In the genomic region with DNA sequence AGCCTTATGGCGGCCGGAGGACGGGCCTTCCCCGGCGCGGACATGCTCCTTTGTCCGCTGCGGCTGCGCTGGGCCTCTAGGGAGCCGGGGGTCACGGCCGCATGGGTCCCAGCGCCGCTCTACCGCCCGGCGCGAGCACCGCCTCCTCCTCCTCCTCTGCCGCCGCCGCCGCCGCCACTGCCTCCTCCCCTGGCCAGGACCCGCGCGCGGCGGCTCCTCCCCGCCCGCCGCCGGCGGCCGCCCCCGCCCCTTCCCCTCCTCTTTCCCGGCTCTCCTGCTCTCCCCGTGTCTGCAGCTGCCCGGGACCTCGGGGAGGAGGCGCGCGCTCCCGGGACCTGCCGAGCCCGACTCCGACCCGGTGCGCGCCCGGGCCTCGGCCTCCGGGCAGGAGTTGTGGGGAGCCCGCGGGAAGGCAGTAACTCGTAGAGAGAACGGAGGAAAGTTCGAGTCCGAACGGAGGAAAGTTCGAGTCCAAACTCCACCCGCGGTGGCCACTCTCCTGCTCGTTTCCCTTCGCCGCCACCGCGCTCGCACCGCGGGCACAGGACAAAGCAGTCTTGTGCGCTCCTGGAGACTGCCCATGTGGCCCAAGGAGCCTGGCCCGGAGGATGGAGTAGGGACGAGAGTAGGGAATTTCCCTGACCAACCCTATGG, we compare ENCODE assay signal across 9 cellular contexts. TPM values are rescaled to one million over a fixed set of nuclear protein-coding genes. Genes with fewer than 3 reads are reported as not detected.
DNase-seq lines count a peak whose midpoint lies in the region; ATAC-seq, FAIRE-seq and TF ChIP-seq lines count a peak whose summit lies in the region.
"Had no signal": no experiment of that assay in that cellular context is flagged by ENCODE, and none has a peak within 500 bp of the region (broad histone marks: within the 10 kb centered on the region; RNA-seq: fewer than 3 reads in every experiment).

A gene with protein sequence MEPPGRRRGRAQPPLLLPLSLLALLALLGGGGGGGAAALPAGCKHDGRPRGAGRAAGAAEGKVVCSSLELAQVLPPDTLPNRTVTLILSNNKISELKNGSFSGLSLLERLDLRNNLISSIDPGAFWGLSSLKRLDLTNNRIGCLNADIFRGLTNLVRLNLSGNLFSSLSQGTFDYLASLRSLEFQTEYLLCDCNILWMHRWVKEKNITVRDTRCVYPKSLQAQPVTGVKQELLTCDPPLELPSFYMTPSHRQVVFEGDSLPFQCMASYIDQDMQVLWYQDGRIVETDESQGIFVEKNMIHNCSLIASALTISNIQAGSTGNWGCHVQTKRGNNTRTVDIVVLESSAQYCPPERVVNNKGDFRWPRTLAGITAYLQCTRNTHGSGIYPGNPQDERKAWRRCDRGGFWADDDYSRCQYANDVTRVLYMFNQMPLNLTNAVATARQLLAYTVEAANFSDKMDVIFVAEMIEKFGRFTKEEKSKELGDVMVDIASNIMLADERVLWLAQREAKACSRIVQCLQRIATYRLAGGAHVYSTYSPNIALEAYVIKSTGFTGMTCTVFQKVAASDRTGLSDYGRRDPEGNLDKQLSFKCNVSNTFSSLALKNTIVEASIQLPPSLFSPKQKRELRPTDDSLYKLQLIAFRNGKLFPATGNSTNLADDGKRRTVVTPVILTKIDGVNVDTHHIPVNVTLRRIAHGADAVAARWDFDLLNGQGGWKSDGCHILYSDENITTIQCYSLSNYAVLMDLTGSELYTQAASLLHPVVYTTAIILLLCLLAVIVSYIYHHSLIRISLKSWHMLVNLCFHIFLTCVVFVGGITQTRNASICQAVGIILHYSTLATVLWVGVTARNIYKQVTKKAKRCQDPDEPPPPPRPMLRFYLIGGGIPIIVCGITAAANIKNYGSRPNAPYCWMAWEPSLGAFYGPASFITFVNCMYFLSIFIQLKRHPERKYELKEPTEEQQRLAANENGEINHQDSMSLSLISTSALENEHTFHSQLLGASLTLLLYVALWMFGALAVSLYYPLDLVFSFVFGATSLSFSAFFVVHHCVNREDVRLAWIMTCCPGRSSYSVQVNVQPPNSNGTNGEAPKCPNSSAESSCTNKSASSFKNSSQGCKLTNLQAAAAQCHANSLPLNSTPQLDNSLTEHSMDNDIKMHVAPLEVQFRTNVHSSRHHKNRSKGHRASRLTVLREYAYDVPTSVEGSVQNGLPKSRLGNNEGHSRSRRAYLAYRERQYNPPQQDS (N-terminal part only) (minus strand): TSS at position 179 of the 654 bp plus-strand sequence. CDS start 282 bp downstream, outside the sequence.

- intact Hi-C loops in left ventricle myocardium superior (cut with micrococcal nuclease) (no loop called here), posterior cingulate gyrus (cut with DNase I) (no loop called here)

- ATAC-seq in HG03442 (IDR thresholded peaks at IDR 0.05; ENCODE audit: unreplicated experiment): peak; percentile 67
- peak; percentile 95 for ATAC-seq in left ventricle myocardium superior
- no peak for ATAC-seq in GM21381 (IDR thresholded peaks at IDR 0.05; ENCODE audit: unreplicated experiment)

- TF ChIP-seq POLR2A in GM12892 (IDR thresholded peaks at IDR 0.05; ENCODE audit: low read depth, low read length): no peak

- DNase-seq in GM12892 (ENCODE audit: insufficient read length): peak; percentile 39
- peak in 54 of 58 donors; percentile 8 to 70 (median 46) for DNase-seq in anterior cingulate cortex (lab: John Stamatoyannopoulos, UW)
- DNase-seq in left ventricle myocardium superior: peak; percentile 87
- DNase-seq in posterior cingulate gyrus: peak; percentile 27 to 88 (median 53)
- DNase-seq in effector CD4-positive, alpha-beta T cell: no peak

- no peak for FAIRE-seq in GM12892 (lab: Jason Lieb, UNC)
- FAIRE-seq: islet of Langerhans had no signal

TF ChIP-seq in PFSK-1, 5 proteins besides CTCF, POLR2A, EP300 and RAD21:
- TF ChIP-seq, protein P1, sequence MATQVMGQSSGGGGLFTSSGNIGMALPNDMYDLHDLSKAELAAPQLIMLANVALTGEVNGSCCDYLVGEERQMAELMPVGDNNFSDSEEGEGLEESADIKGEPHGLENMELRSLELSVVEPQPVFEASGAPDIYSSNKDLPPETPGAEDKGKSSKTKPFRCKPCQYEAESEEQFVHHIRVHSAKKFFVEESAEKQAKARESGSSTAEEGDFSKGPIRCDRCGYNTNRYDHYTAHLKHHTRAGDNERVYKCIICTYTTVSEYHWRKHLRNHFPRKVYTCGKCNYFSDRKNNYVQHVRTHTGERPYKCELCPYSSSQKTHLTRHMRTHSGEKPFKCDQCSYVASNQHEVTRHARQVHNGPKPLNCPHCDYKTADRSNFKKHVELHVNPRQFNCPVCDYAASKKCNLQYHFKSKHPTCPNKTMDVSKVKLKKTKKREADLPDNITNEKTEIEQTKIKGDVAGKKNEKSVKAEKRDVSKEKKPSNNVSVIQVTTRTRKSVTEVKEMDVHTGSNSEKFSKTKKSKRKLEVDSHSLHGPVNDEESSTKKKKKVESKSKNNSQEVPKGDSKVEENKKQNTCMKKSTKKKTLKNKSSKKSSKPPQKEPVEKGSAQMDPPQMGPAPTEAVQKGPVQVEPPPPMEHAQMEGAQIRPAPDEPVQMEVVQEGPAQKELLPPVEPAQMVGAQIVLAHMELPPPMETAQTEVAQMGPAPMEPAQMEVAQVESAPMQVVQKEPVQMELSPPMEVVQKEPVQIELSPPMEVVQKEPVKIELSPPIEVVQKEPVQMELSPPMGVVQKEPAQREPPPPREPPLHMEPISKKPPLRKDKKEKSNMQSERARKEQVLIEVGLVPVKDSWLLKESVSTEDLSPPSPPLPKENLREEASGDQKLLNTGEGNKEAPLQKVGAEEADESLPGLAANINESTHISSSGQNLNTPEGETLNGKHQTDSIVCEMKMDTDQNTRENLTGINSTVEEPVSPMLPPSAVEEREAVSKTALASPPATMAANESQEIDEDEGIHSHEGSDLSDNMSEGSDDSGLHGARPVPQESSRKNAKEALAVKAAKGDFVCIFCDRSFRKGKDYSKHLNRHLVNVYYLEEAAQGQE (IDR thresholded peaks at IDR 0.05; ENCODE audit: insufficient read depth in 1 of 2, low read depth in 2 of 2, low read length in 2 of 2): no peak
- TF ChIP-seq POLR2AphosphoS5 (IDR thresholded peaks at IDR 0.05; ENCODE audit: low read depth, low read length): peak; percentile 58; the same call in 1 of the 2 replicates
- TF ChIP-seq TAF1 (IDR thresholded peaks at IDR 0.05; ENCODE audit: borderline replicate concordance, insufficient read depth, low read length): no peak
- TF ChIP-seq FOXP2 (optimal IDR thresholded peaks at IDR 0.05; ENCODE audit: borderline replicate concordance, extremely low read depth, extremely low read length, insufficient read depth): peak; percentile 33

RNA-seq across cellular contexts. Expression of the gene that starts here (rescaled TPM):
- 1.2 TPM for polyA plus RNA-seq in GM12892 (2012; ENCODE audit: missing spikeins)
- polyA plus RNA-seq in PFSK-1 (2012; ENCODE audit: insufficient read length, low read depth): 11.0 TPM
- total RNA-seq in left ventricle myocardium superior: 37.3 TPM
